In genomic region chr13:96426160-96426559, GRCh38 we compare ENCODE assay signal across 18 cellular contexts.
DNase-seq lines count a peak whose midpoint lies in the region; ATAC-seq lines count a peak whose summit lies in the region.
"Had no signal": no experiment of that assay in that cellular context is flagged by ENCODE, and none has a peak within 500 bp of the region (broad histone marks: within the 10 kb centered on the region; RNA-seq: fewer than 3 reads in every experiment).

No MANE protein-coding gene starts in this region.

- DNase-seq in COR-L47 (lab: John Stamatoyannopoulos, UW): peak; percentile 60
- peak; percentile 71 for DNase-seq in NCI-H1092 treated with DMSO at 0.1 percent for 48 hours (lab: John Stamatoyannopoulos, UW)
- peak; percentile 13 to 71 for DNase-seq in NCI-H2081 (lab: John Stamatoyannopoulos, UW)
- peak; percentile 44 for DNase-seq in NCI-H774 (lab: John Stamatoyannopoulos, UW)
- no peak for DNase-seq in activated CD4-positive, alpha-beta T cell treated with anti-CD3 and anti-CD28 coated beads, Interleukin-2, amount 10 ng/mL, durations not matched to agents 24 days and 14 days
- no peak for DNase-seq in cerebellar nuclear complex (lab: John Stamatoyannopoulos, UW)
- DNase-seq: CD8-positive, alpha-beta T cell; DND-41; HFFc6; IMR-90; NCI-H187 treated with DMSO at 0.1 percent for 48 hours; NCI-H526; PC-3; RPMI8226; SHP77 treated with DMSO at 0.1 percent for 48 hours; SK-N-SH had no signal

- no peak overlapping the region for H3K4me3 Mint-ChIP-seq in activated CD4-positive, alpha-beta T cell treated with anti-CD3 and anti-CD28 coated beads, Interleukin-2, amount 10 ng/mL, durations not matched to agents 24 days and 14 days
- H3K4me3 Mint-ChIP-seq: CD8-positive, alpha-beta T cell; HFFc6; T-helper 2 cell treated with Interferon-gamma antibody and Interleukin-4, amounts not matched to agents 5 μg/mL and 100 μg/mL, for 36 hours had no signal

- no peaks in the 10 kb centered on the region for H3K4me1 Mint-ChIP-seq in activated CD4-positive, alpha-beta T cell treated with anti-CD3 and anti-CD28 coated beads, Interleukin-2, amount 10 ng/mL, durations not matched to agents 24 days and 14 days

- intact Hi-C loops in activated CD4-positive, alpha-beta T cell treated with anti-CD3 and anti-CD28 coated beads, Interleukin-2, amount 10 ng/mL, durations not matched to agents 24 days and 14 days (cut with micrococcal nuclease): no loop called here

- H3K9me3 Mint-ChIP-seq in activated CD4-positive, alpha-beta T cell treated with anti-CD3 and anti-CD28 coated beads, Interleukin-2, amount 10 ng/mL, durations not matched to agents 24 days and 14 days: peaks cover 3% of the 10 kb centered on the region

- H3K36me3 Mint-ChIP-seq in activated CD4-positive, alpha-beta T cell treated with anti-CD3 and anti-CD28 coated beads, Interleukin-2, amount 10 ng/mL, durations not matched to agents 24 days and 14 days (ENCODE audit: low read depth): no peaks in the 10 kb centered on the region
- H3K36me3 Mint-ChIP-seq: CD8-positive, alpha-beta T cell had no signal

- no peak for ATAC-seq in HG02798 (IDR thresholded peaks at IDR 0.05; ENCODE audit: poor library complexity, unreplicated experiment)
- ATAC-seq: CD8-positive, alpha-beta T cell; PC-3 had no signal

- no peak overlapping the region for H3K27ac Mint-ChIP-seq in activated CD4-positive, alpha-beta T cell treated with anti-CD3 and anti-CD28 coated beads, Interleukin-2, amount 10 ng/mL, durations not matched to agents 24 days and 14 days
- H3K27ac Mint-ChIP-seq: CD8-positive, alpha-beta T cell; HFFc6; T-helper 2 cell treated with Interferon-gamma antibody and Interleukin-4, amounts not matched to agents 5 μg/mL and 100 μg/mL, for 36 hours had no signal

- H3K27me3 Mint-ChIP-seq in activated CD4-positive, alpha-beta T cell treated with anti-CD3 and anti-CD28 coated beads, Interleukin-2, amount 10 ng/mL, durations not matched to agents 24 days and 14 days: no peaks in the 10 kb centered on the region

Comparison
In these comparisons a context has a peak if more than half of its experiments do, and no peak if none do; other contexts are left out.
1. DNase-seq: peak in COR-L47 (single experiment), NCI-H1092 treated with DMSO at 0.1 percent for 48 hours (single experiment), NCI-H2081 (2 of 2) and NCI-H774 (single experiment); none in activated CD4-positive, alpha-beta T cell treated with anti-CD3 and anti-CD28 coated beads, Interleukin-2, amount 10 ng/mL, durations not matched to agents 24 days and 14 days (single experiment) and cerebellar nuclear complex (0 of 2).